Comparison of ENCODE assay signal across 19 cellular contexts in the genomic region with DNA sequence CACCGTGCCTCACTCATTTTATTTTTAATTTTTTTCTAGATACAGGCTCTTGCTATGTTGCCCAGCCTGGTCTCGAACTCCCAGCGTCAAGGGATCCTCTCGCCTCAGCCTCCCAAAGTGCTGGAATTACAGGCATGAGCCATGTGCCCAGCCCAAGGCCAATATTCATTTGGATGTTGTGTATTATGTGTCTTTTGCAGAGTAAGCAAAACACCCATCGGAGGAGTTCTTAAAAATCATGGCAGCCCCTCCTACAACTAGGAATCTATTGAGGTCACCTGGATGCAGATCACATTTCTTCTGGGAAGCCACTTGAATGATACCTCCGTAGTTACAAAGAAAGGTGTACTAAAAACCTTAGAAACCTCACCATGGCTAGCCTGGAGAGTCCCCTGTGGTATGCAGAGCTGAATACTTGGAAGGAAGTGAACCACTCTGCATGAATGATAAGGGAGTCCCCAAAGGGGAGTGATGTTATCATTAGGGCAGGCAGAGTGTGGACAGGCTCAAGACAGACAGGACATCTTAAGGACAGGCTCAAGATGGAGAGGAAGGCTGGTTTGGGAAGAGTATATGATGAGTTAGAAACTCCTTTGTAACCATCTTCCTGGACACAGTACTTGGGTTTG.
DNase-seq lines count a peak whose midpoint lies in the region; ATAC-seq and TF ChIP-seq lines count a peak whose summit lies in the region.
"Had no signal": no experiment of that assay in that cellular context is flagged by ENCODE, and none has a peak within 500 bp of the region (broad histone marks: within the 10 kb centered on the region; RNA-seq: fewer than 3 reads in every experiment).

No MANE protein-coding gene starts in this region.

- H3K9me3 Mint-ChIP-seq in memory B cell: no peaks in the 10 kb centered on the region
- H3K9me3 Mint-ChIP-seq in effector memory CD8-positive, alpha-beta T cell: no peaks in the 10 kb centered on the region
- H3K9me3 Mint-ChIP-seq: H9, mesothelial cell of epicardium, T-cell had no signal

- no peak for TF ChIP-seq CTCF in GM13977 (IDR thresholded peaks at IDR 0.05; ENCODE audit: extremely low read depth, insufficient read depth, missing control alignments)

- H3K4me3 Mint-ChIP-seq in memory B cell: no peak overlapping the region
- no peak overlapping the region for H3K4me3 Mint-ChIP-seq in effector memory CD8-positive, alpha-beta T cell
- H3K4me3 Mint-ChIP-seq: activated naive CD8-positive, alpha-beta T cell; H9; mesothelial cell of epicardium; T-cell had no signal

- peaks cover 2% of the 10 kb centered on the region for H3K36me3 Mint-ChIP-seq in memory B cell
- H3K36me3 Mint-ChIP-seq in effector memory CD8-positive, alpha-beta T cell (ENCODE audit: insufficient read depth): no peaks in the 10 kb centered on the region
- H3K36me3 Mint-ChIP-seq: activated naive CD8-positive, alpha-beta T cell; mesothelial cell of epicardium had no signal

- ATAC-seq in GM19463 (IDR thresholded peaks at IDR 0.05; ENCODE audit: unreplicated experiment) (peak; percentile 53), HG02981 (IDR thresholded peaks at IDR 0.05; ENCODE audit: unreplicated experiment) (peak; percentile 49), memory B cell (ENCODE audit: low read depth) (peak; percentile 64), HG03342 (IDR thresholded peaks at IDR 0.05; ENCODE audit: unreplicated experiment) (no peak), HG03139 (IDR thresholded peaks at IDR 0.05; ENCODE audit: unreplicated experiment) (no peak)
- ATAC-seq in effector memory CD8-positive, alpha-beta T cell (replicated peaks): no peak
- ATAC-seq: T-cell had no signal

- in situ Hi-C loops in GM13977 (cut with MboI; ENCODE audit: low pct_unique_long_range_greater_than_20kb, low sequenced_read_pairs, unreplicated experiment): loop anchor here (10.0 kb wide), 1 partner anchor 721 kb away; the partner anchor contains the start of gene HOXA13

- DNase-seq in GM13977 (ENCODE audit: low spot score): peak; percentile 30
- no peak for DNase-seq in memory B cell (ENCODE audit: low spot score in 2 of 2)
- DNase-seq in NCI-H1436 treated with DMSO at 0.1 percent for 48 hours (lab: John Stamatoyannopoulos, UW): no peak
- no peak for DNase-seq in effector memory CD8-positive, alpha-beta T cell
- DNase-seq: activated CD4-positive, alpha-beta T cell treated with anti-CD3 and anti-CD28 coated beads for 1 hour; activated CD8-positive, alpha-beta memory T cell treated with anti-CD3 and anti-CD28 coated beads, Interleukin-2, amount 50 U/mL, for 48 hours; AML-193; H9; NCI-H2081 treated with DMSO at 0.1 percent for 48 hours; NCI-H748 treated with DMSO at 0.1 percent for 48 hours; RPMI8226; stimulated activated naive CD4-positive, alpha-beta T cell; T-cell had no signal

- peak overlapping the region; percentile 4 for H3K27ac Mint-ChIP-seq in memory B cell
- peak overlapping the region in 1 of 2 donors; percentile 30 for H3K27ac Mint-ChIP-seq in effector memory CD8-positive, alpha-beta T cell
- H3K27ac Mint-ChIP-seq: activated naive CD8-positive, alpha-beta T cell; H9; mesothelial cell of epicardium; T-cell had no signal

- H3K27me3 Mint-ChIP-seq in memory B cell: no peaks in the 10 kb centered on the region
- no peaks in the 10 kb centered on the region for H3K27me3 Mint-ChIP-seq in effector memory CD8-positive, alpha-beta T cell
- H3K27me3 Mint-ChIP-seq: activated naive CD8-positive, alpha-beta T cell; T-cell had no signal

- H3K4me1 Mint-ChIP-seq in memory B cell: peaks cover 29% of the 10 kb centered on the region
- H3K4me1 Mint-ChIP-seq in effector memory CD8-positive, alpha-beta T cell (ENCODE audit: low read depth in 2 of 2): peaks cover 2 to 14% of the 10 kb centered on the region in 2 donors
- H3K4me1 Mint-ChIP-seq: T-cell had no signal

Comparison
In these comparisons a context has a peak if more than half of its experiments do, and no peak if none do; other contexts are left out.
1. ATAC-seq: peak in GM19463 (single experiment), HG02981 (single experiment) and memory B cell (single experiment); none in HG03342 (single experiment), HG03139 (single experiment) and effector memory CD8-positive, alpha-beta T cell (single experiment).